Comparison of ENCODE assay signal across 8 cellular contexts in genomic region chr2:175168564-175168945, GRCh38. TPM values are rescaled to one million over a fixed set of nuclear protein-coding genes. Genes with fewer than 3 reads are reported as not detected.
A peak's percentile ranks its signal among the peaks of the same experiment; 100 is the strongest.
DNase-seq lines count a peak whose midpoint lies in the region; ATAC-seq and TF ChIP-seq lines count a peak whose summit lies in the region.

No MANE protein-coding gene starts in this region.

- peaks cover 6% of the 10 kb centered on the region; the same call in 1 of the 2 replicates for H3F3A ChIP-seq in PC-9 (ENCODE audit: insufficient read depth, low read depth)

- H3K4me2 ChIP-seq in PC-9: peak overlapping the region; percentile 85

- CTCF ChIA-PET in HEK293 (lab: Yijun Ruan, JAX) (interaction anchor here (0.5 to 0.9 kb wide), 4 partner anchors 9 to 683 kb away, joined by 3 read pairs; no protein-coding TSS in a partner anchor), PC-9 (lab: Charles Lee) (interaction anchor here (0.5 kb wide), 1 partner anchor 163 kb away, joined by 13 read pairs; the partner anchor contains the start of gene CHN1)

- TF ChIP-seq CTCF in HEK293 (tag by site-specific recombination; IDR thresholded peaks at IDR 0.05) (no peak), PC-9 (conservative IDR thresholded peaks at IDR 0.05) (no peak), fibroblast of mammary gland (conservative IDR thresholded peaks at IDR 0.05; ENCODE audit: control insufficient read depth, insufficient read depth, low read depth, low read length) (no peak), GM13977 (IDR thresholded peaks at IDR 0.05; ENCODE audit: extremely low read depth, insufficient read depth, missing control alignments) (no peak)

- in situ Hi-C loops in GM13977 (cut with MboI; ENCODE audit: low pct_unique_long_range_greater_than_20kb, low sequenced_read_pairs, unreplicated experiment): no loop called here

- H3K27ac ChIP-seq in HEK293 (ENCODE audit: extremely low read depth, low read depth, low read length): peak overlapping the region; percentile 56; the same call in 1 of the 2 replicates
- peak overlapping the region; percentile 58 for H3K27ac ChIP-seq in PC-9
- peak overlapping the region in 19 of 21 experiments; percentile 55 to 98 (median 90) for H3K27ac ChIP-seq in skin epidermis

- intact Hi-C loops in PC-9 (cut with micrococcal nuclease; ENCODE audit: unreplicated experiment): loop anchor here (1.0 to 10.0 kb wide), 3 partner anchors 13 to 1416 kb away; partner anchors contain the start of gene ATP5MC3

- no peaks in the 10 kb centered on the region for H3K27me3 ChIP-seq in PC-9 (ENCODE audit: insufficient read depth, low read depth)

- TSS peak; percentile 87 for BruUV-seq in PC-9 (replicated peaks; lab: Mats Ljungman, UMichigan)

- peaks cover 25% of the 10 kb centered on the region for H4K20me1 ChIP-seq in PC-9 (ENCODE audit: insufficient read depth)

- peak overlapping the region; percentile 87 for H2AFZ ChIP-seq in PC-9

- H3K36me3 ChIP-seq in HEK293 (ENCODE audit: control insufficient read depth in 2 of 2, insufficient read depth in 1 of 2, low read length in 2 of 2) (peaks cover 0 to 4% of the 10 kb centered on the region in 2 experiments; a peak in 1 of 3 replicates), PC-9 (ENCODE audit: low read depth) (no peaks in the 10 kb centered on the region)

- DNase-seq in PC-9 (no peak), fibroblast of mammary gland (ENCODE audit: low read depth) (no peak), NCI-H187 treated with DMSO at 0.1 percent for 48 hours (lab: John Stamatoyannopoulos, UW) (no peak), GM13977 (ENCODE audit: low spot score) (no peak), NCI-H774 (lab: John Stamatoyannopoulos, UW) (no peak)

- H3K79me2 ChIP-seq in PC-9 (ENCODE audit: low read depth): peaks cover 41% of the 10 kb centered on the region

- H3K4me1 ChIP-seq in HEK293 (ENCODE audit: control insufficient read depth, insufficient read depth, low read length) (no peaks in the 10 kb centered on the region), PC-9 (replicated peaks; ENCODE audit: insufficient read depth) (peaks cover 20% of the 10 kb centered on the region)

- H3K9me3 ChIP-seq in HEK293 (ENCODE audit: control insufficient read depth, insufficient read depth, low read depth, low read length) (no peaks in the 10 kb centered on the region), PC-9 (ENCODE audit: insufficient read depth, low read depth) (no peaks in the 10 kb centered on the region)

- peak; percentile 38 for ATAC-seq in GM18511 (IDR thresholded peaks at IDR 0.05; ENCODE audit: unreplicated experiment)

- H3K4me3 ChIP-seq in HEK293 (ENCODE audit: low read depth, low read length) (peak overlapping the region; percentile 80), PC-9 (peak overlapping the region; percentile 57), fibroblast of mammary gland (ENCODE audit: control insufficient read depth, low read depth, low read length) (peak overlapping the region; percentile 100), skin epidermis (peak overlapping the region; percentile 58 to 100 (median 93))

- POLR2A ChIA-PET in HEK293 (lab: Yijun Ruan, JAX): interaction anchor here (0.9 to 1.3 kb wide), 7 partner anchors 10 to 164 kb away, joined by 3 to 21 read pairs (median 3); partner anchors contain the start of genes ATP5MC3 and CHN1
- POLR2A ChIA-PET in PC-9 (lab: Charles Lee; ENCODE audit: unreplicated experiment): interaction anchor here (0.5 to 0.6 kb wide), 9 partner anchors 11 to 1816 kb away, joined by 3 to 14 read pairs (median 6); no protein-coding TSS in a partner anchor

- H3K9me2 ChIP-seq in PC-9 (ENCODE audit: insufficient read depth): no peaks in the 10 kb centered on the region

TF ChIP-seq in HEK293, 187 proteins besides CTCF, POLR2A, EP300 and RAD21:
- TF ChIP-seq ZNF398 (tag by site-specific recombination; IDR thresholded peaks at IDR 0.05) (peak; percentile 42; the same call in 1 of the 2 replicates), SP3 (tag by site-specific recombination; IDR thresholded peaks at IDR 0.05) (peak; percentile 51; the same call in 1 of the 2 replicates), SP7 (tag by site-specific recombination; IDR thresholded peaks at IDR 0.05) (0 out of 2 replicates have a peak, but pooled peaks have one; percentile 0), ZNF623 (tag by site-specific recombination; IDR thresholded peaks at IDR 0.05) (no peak), ZNF692 (tag by site-specific recombination; IDR thresholded peaks at IDR 0.05) (0 out of 2 replicates have a peak, but pooled peaks have one; percentile 11), ZNF341 (tag by site-specific recombination; IDR thresholded peaks at IDR 0.05; ENCODE audit: low read depth) (peak; percentile 87)
- TF ChIP-seq, protein P1, sequence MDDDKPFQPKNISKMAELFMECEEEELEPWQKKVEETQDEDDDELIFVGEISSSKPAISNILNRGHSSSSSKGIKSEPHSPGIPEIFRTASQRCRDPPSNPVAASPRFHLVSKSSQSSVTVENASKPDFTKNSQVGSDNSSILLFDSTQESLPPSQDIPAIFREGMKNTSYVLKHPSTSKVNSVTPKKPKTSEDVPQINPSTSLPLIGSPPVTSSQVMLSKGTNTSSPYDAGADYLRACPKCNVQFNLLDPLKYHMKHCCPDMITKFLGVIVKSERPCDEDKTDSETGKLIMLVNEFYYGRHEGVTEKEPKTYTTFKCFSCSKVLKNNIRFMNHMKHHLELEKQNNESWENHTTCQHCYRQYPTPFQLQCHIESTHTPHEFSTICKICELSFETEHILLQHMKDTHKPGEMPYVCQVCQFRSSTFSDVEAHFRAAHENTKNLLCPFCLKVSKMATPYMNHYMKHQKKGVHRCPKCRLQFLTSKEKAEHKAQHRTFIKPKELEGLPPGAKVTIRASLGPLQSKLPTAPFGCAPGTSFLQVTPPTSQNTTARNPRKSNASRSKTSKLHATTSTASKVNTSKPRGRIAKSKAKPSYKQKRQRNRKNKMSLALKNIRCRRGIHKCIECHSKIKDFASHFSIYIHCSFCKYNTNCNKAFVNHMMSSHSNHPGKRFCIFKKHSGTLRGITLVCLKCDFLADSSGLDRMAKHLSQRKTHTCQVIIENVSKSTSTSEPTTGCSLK (tag by site-specific recombination; IDR thresholded peaks at IDR 0.05): no peak
- TF ChIP-seq, protein P2, sequence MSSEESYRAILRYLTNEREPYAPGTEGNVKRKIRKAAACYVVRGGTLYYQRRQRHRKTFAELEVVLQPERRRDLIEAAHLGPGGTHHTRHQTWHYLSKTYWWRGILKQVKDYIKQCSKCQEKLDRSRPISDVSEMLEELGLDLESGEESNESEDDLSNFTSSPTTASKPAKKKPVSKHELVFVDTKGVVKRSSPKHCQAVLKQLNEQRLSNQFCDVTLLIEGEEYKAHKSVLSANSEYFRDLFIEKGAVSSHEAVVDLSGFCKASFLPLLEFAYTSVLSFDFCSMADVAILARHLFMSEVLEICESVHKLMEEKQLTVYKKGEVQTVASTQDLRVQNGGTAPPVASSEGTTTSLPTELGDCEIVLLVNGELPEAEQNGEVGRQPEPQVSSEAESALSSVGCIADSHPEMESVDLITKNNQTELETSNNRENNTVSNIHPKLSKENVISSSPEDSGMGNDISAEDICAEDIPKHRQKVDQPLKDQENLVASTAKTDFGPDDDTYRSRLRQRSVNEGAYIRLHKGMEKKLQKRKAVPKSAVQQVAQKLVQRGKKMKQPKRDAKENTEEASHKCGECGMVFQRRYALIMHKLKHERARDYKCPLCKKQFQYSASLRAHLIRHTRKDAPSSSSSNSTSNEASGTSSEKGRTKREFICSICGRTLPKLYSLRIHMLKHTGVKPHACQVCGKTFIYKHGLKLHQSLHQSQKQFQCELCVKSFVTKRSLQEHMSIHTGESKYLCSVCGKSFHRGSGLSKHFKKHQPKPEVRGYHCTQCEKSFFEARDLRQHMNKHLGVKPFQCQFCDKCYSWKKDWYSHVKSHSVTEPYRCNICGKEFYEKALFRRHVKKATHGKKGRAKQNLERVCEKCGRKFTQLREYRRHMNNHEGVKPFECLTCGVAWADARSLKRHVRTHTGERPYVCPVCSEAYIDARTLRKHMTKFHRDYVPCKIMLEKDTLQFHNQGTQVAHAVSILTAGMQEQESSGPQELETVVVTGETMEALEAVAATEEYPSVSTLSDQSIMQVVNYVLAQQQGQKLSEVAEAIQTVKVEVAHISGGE (tag by site-specific recombination; conservative IDR thresholded peaks at IDR 0.05; ENCODE audit: low read depth): peak; percentile 72
TF ChIP-seq in HEK293: peak in this region for 6.

RNA-seq across cellular contexts. Expression of gene ATF2, which starts 0.6 kb away (rescaled TPM):
- 80.9 and 94.5 TPM in 2 replicates for total RNA-seq in PC-9 (2021)

RNA-seq across cellular contexts. Expression of gene ATP5MC3, which starts 13.0 kb away (rescaled TPM):
- total RNA-seq in PC-9 (2021): 450 and 528 TPM in 2 replicates
